In genomic region chr20:24207803-24208300, GRCh38 we compare ENCODE assay signal across 15 cellular contexts.
DNase-seq lines count a peak whose midpoint lies in the region; ATAC-seq, FAIRE-seq and TF ChIP-seq lines count a peak whose summit lies in the region.
"Had no signal": no experiment of that assay in that cellular context is flagged by ENCODE, and none has a peak within 500 bp of the region (broad histone marks: within the 10 kb centered on the region; RNA-seq: fewer than 3 reads in every experiment).

No MANE protein-coding gene starts in this region.

- H3K9ac ChIP-seq in mesendoderm (ENCODE audit: low read length): no peak overlapping the region

- no peaks in the 10 kb centered on the region for H3K79me1 ChIP-seq in mesendoderm (ENCODE audit: low read length)

- peak; percentile 51 for FAIRE-seq in GM12891 (lab: Jason Lieb, UNC)
- FAIRE-seq in bronchial epithelial cell (lab: Jason Lieb, UNC): peak; percentile 95
- FAIRE-seq in H54 (lab: Jason Lieb, UNC): no peak
- FAIRE-seq: A549 had no signal

- no peak for ATAC-seq in GM18519 (IDR thresholded peaks at IDR 0.05; ENCODE audit: low FRiP score, unreplicated experiment)

- no peak overlapping the region for H3K23ac ChIP-seq in mesendoderm (ENCODE audit: low read length)

- no peaks in the 10 kb centered on the region for H3K79me2 ChIP-seq in mesendoderm (ENCODE audit: control insufficient read depth, insufficient read depth, low read length)

- no peak overlapping the region for H4K8ac ChIP-seq in mesendoderm (ENCODE audit: low read depth, low read length)

- no peak overlapping the region for H2AK5ac ChIP-seq in mesendoderm (ENCODE audit: low read length)

- no peak for TF ChIP-seq CTCF in bronchial epithelial cell (IDR thresholded peaks at IDR 0.05; ENCODE audit: insufficient read depth, low read length, severe bottlenecking)

- peak overlapping the region; percentile 2 for H2BK5ac ChIP-seq in mesendoderm (ENCODE audit: low read length)

- no peak overlapping the region for H2BK120ac ChIP-seq in mesendoderm (ENCODE audit: low read depth, low read length)

- H3K4me3 ChIP-seq in bronchial epithelial cell (ENCODE audit: low read depth, low read length) (no peak overlapping the region), mesendoderm (ENCODE audit: low read length) (no peak overlapping the region)
- H3K4me3 ChIP-seq: A549, GM23338, HAP-1 had no signal

- no peaks in the 10 kb centered on the region for H3K36me3 ChIP-seq in bronchial epithelial cell (ENCODE audit: control insufficient read depth, insufficient read depth, low read length)
- H3K36me3 ChIP-seq in mesendoderm (ENCODE audit: control insufficient read depth, insufficient read depth, low read length): no peaks in the 10 kb centered on the region
- H3K36me3 ChIP-seq: HAP-1 had no signal

- H3K4ac ChIP-seq in mesendoderm (ENCODE audit: low read depth, low read length): no peak overlapping the region

- no peak overlapping the region for H3K27ac ChIP-seq in mesendoderm (ENCODE audit: low read depth, low read length)
- H3K27ac ChIP-seq: A549 had no signal

- no peak overlapping the region for H3K56ac ChIP-seq in mesendoderm (ENCODE audit: low read length)

- H3K18ac ChIP-seq in mesendoderm (ENCODE audit: low read length): no peak overlapping the region

- peaks cover 3% of the 10 kb centered on the region for H3K4me1 ChIP-seq in mesendoderm (ENCODE audit: control insufficient read depth, low read depth, low read length)
- H3K4me1 ChIP-seq: A549, HAP-1 had no signal

- no CpG with 5 or more reads among the region's 26 CpGs for WGBS in mesendoderm (ENCODE audit: extremely low coverage, insufficient coverage, low lambda C conversion rate)

- no peak for DNase-seq in GM12891 (ENCODE audit: insufficient read length, low spot score)
- DNase-seq in bronchial epithelial cell (ENCODE audit: low read depth): no peak
- no peak for DNase-seq in mesendoderm
- no peak for DNase-seq in NCI-H2227 treated with DMSO at 0.1 percent for 48 hours (lab: John Stamatoyannopoulos, UW)
- no peak for DNase-seq in hepatic stellate cell (ENCODE audit: low spot score)
- no peak for DNase-seq in H54 (ENCODE audit: insufficient read length, low spot score)
- DNase-seq: CD4-positive, CD25-positive, alpha-beta regulatory T cell; DMS53; GF-D8; HFFc6; KG1 had no signal

- TF ChIP-seq POLR2A in GM12891 (IDR thresholded peaks at IDR 0.05; ENCODE audit: low read depth, low read length) (no peak), H54 (IDR thresholded peaks at IDR 0.05; ENCODE audit: low read depth, low read length) (no peak)

- H3K27me3 ChIP-seq in bronchial epithelial cell (ENCODE audit: control insufficient read depth, insufficient read depth, low read length): no peaks in the 10 kb centered on the region
- no peaks in the 10 kb centered on the region for H3K27me3 ChIP-seq in mesendoderm (ENCODE audit: insufficient read depth, low read length, poor library complexity)

- H3K4me2 ChIP-seq in mesendoderm (ENCODE audit: low read length): no peak overlapping the region
- H3K4me2 ChIP-seq: A549, GM23338 had no signal

- no peak overlapping the region for H4K5ac ChIP-seq in mesendoderm (ENCODE audit: low read length)

- no peak overlapping the region for H2BK15ac ChIP-seq in mesendoderm (replicated peaks; ENCODE audit: low read depth)

TF ChIP-seq in GM12891, 5 proteins besides CTCF, POLR2A, EP300 and RAD21:
- TF ChIP-seq SPI1 (IDR thresholded peaks at IDR 0.05; ENCODE audit: low read depth, low read length) (no peak), TAF1 (IDR thresholded peaks at IDR 0.05; ENCODE audit: low read depth, low read length) (no peak), POU2F2 (IDR thresholded peaks at IDR 0.05; ENCODE audit: low read depth, low read length) (no peak), POLR2AphosphoS5 (IDR thresholded peaks at IDR 0.05; ENCODE audit: low read depth, low read length) (no peak), PAX5 (IDR thresholded peaks at IDR 0.05; ENCODE audit: insufficient read depth, low read length, severe bottlenecking) (no peak)
